8 cellular contexts compared by ENCODE assay signal in genomic region chr1:5980314-5981008, GRCh38. TPM values are rescaled to one million over a fixed set of nuclear protein-coding genes. Genes with fewer than 3 reads are reported as not detected.
A peak's percentile ranks its signal among the peaks of the same experiment; 100 is the strongest.
DNase-seq lines count a peak whose midpoint lies in the region; ATAC-seq and TF ChIP-seq lines count a peak whose summit lies in the region.

No MANE protein-coding gene starts in this region.

- DNase-seq in EH (ENCODE audit: low read depth): peak; percentile 52
- DNase-seq in NCI-H510A (lab: John Stamatoyannopoulos, UW): peak; percentile 99
- peak; percentile 23 for DNase-seq in epithelial cell of esophagus (ENCODE audit: low read depth)
- DNase-seq in neuronal stem cell (ENCODE audit: low spot score): peak; percentile 51
- DNase-seq in DMS153 treated with DMSO at 0.1 percent for 48 hours (lab: John Stamatoyannopoulos, UW; ENCODE audit: unreplicated experiment): no peak
- no peak for DNase-seq in NAMALWA (ENCODE audit: low spot score)
- no peak for DNase-seq in progenitor cell of endocrine pancreas (ENCODE audit: low spot score, unreplicated experiment)

- H2BK12ac ChIP-seq in neuronal stem cell (ENCODE audit: low read length): no peak overlapping the region

- H2BK5ac ChIP-seq in neuronal stem cell (ENCODE audit: low read length): no peak overlapping the region

- peak overlapping the region; percentile 0 for H2BK15ac ChIP-seq in neuronal stem cell (ENCODE audit: low read length)

- no peaks in the 10 kb centered on the region for H3K9me3 Mint-ChIP-seq in progenitor cell of endocrine pancreas (ENCODE audit: low read depth)

- peak overlapping the region; percentile 15 for H3K27ac ChIP-seq in neuronal stem cell (replicated peaks; ENCODE audit: low read length)

- H3K9me3 ChIP-seq in neuronal stem cell (replicated peaks in 1 of 2; ENCODE audit: control insufficient read depth in 2 of 2, insufficient read depth in 1 of 2, low read depth in 1 of 2, low read length in 2 of 2): no peaks in the 10 kb centered on the region

- peak overlapping the region; percentile 35 for H3K23ac ChIP-seq in neuronal stem cell (ENCODE audit: low read depth, low read length, poor library complexity)

- peaks cover 2 to 9% of the 10 kb centered on the region in 2 donors for H3K4me1 ChIP-seq in neuronal stem cell (ENCODE audit: control insufficient read depth in 2 of 2, insufficient read depth in 1 of 2, low read depth in 1 of 2, low read length in 2 of 2)

- TF ChIP-seq CTCF in epithelial cell of esophagus (IDR thresholded peaks at IDR 0.05; ENCODE audit: insufficient read depth, low read depth, low read length, missing control alignments) (no peak), progenitor cell of endocrine pancreas (IDR thresholded peaks at IDR 0.05; ENCODE audit: unreplicated experiment) (no peak)

- H3K79me1 ChIP-seq in neuronal stem cell (ENCODE audit: low read depth, low read length): peaks cover 11% of the 10 kb centered on the region

- peak overlapping the region; percentile 25 for H3K14ac ChIP-seq in neuronal stem cell (ENCODE audit: low read length)

- no peak overlapping the region for H3K27ac Mint-ChIP-seq in progenitor cell of endocrine pancreas

- no peak for ATAC-seq in GM18861 (IDR thresholded peaks at IDR 0.05; ENCODE audit: unreplicated experiment)

- peak overlapping the region; percentile 69 for H3K18ac ChIP-seq in neuronal stem cell (ENCODE audit: low read length)

- no peak overlapping the region for H3K4me3 ChIP-seq in epithelial cell of esophagus (ENCODE audit: low read length)
- no peak overlapping the region for H3K4me3 ChIP-seq in neuronal stem cell (ENCODE audit: low read length in 2 of 2)

- no peak overlapping the region for H3K4me2 ChIP-seq in neuronal stem cell (ENCODE audit: insufficient read depth, low read length, poor library complexity, severe bottlenecking)

- H3K9ac ChIP-seq in neuronal stem cell (ENCODE audit: low read depth, low read length, poor library complexity): peak overlapping the region; percentile 82

- no peaks in the 10 kb centered on the region for H3K27me3 Mint-ChIP-seq in progenitor cell of endocrine pancreas

- no peak overlapping the region for H2AK5ac ChIP-seq in neuronal stem cell (ENCODE audit: low read depth, low read length)

- no peaks in the 10 kb centered on the region for H3K27me3 ChIP-seq in neuronal stem cell (ENCODE audit: control insufficient read depth in 3 of 3, insufficient read depth in 3 of 3, low read depth in 1 of 3, low read length in 3 of 3)

- no peak overlapping the region for H3K4ac ChIP-seq in neuronal stem cell (ENCODE audit: low read length)

- peaks cover 4% of the 10 kb centered on the region for H3K4me1 Mint-ChIP-seq in progenitor cell of endocrine pancreas (ENCODE audit: low read depth)

- peaks cover 8 to 42% of the 10 kb centered on the region in 2 donors for H3K36me3 ChIP-seq in neuronal stem cell (replicated peaks in 1 of 2; ENCODE audit: control insufficient read depth in 2 of 2, insufficient read depth in 2 of 2, low read length in 2 of 2)

- H3K36me3 Mint-ChIP-seq in progenitor cell of endocrine pancreas (ENCODE audit: insufficient read depth): peaks cover 11% of the 10 kb centered on the region

- no peak overlapping the region for H3K4me3 Mint-ChIP-seq in progenitor cell of endocrine pancreas (ENCODE audit: low read depth)

- no peak overlapping the region for H2BK120ac ChIP-seq in neuronal stem cell (ENCODE audit: low read depth, low read length)

- peak overlapping the region; percentile 88 for H4K8ac ChIP-seq in neuronal stem cell (ENCODE audit: low read depth, low read length)

- H2AFZ ChIP-seq in neuronal stem cell (ENCODE audit: low read length): peak overlapping the region; percentile 21

- H4K91ac ChIP-seq in neuronal stem cell (ENCODE audit: low read depth, low read length, poor library complexity): no peak overlapping the region

- whole genome bisulfite sequencing in neuronal stem cell (ENCODE audit: extremely low coverage in 2 of 2, insufficient read length in 2 of 2, insufficient replicate concordance in 1 of 2), 2 donors: no CpG with 5 or more reads among the region's 20 CpGs

RNA-seq across cellular contexts. Expression of gene NPHP4, which starts 11.8 kb away (rescaled TPM):
- 9.7 TPM for polyA plus RNA-seq in neuronal stem cell (2013, experiment 1 of 2)
- 9.5 TPM for polyA plus RNA-seq in neuronal stem cell (2013, experiment 2 of 2)
- total RNA-seq in progenitor cell of endocrine pancreas: 26.6 and 29.9 TPM in 2 replicates

Comparison
In these comparisons a context has a peak if more than half of its experiments do, and no peak if none do; other contexts are left out.
1. DNase-seq: peak in EH (single experiment), NCI-H510A (single experiment), epithelial cell of esophagus (single experiment) and neuronal stem cell (single experiment); none in DMS153 treated with DMSO at 0.1 percent for 48 hours (single experiment), NAMALWA (single experiment) and progenitor cell of endocrine pancreas (single experiment).